Comparison of ENCODE assay signal across 20 cellular contexts in genomic region chr3:188404124-188404523, GRCh38.
DNase-seq lines count a peak whose midpoint lies in the region; ATAC-seq, FAIRE-seq and TF ChIP-seq lines count a peak whose summit lies in the region.
"Had no signal": no experiment of that assay in that cellular context is flagged by ENCODE, and none has a peak within 500 bp of the region (broad histone marks: within the 10 kb centered on the region; RNA-seq: fewer than 3 reads in every experiment).

No MANE protein-coding gene starts in this region.

- WGBS in HepG2 (ENCODE audit: low lambda C conversion rate): 95% methylated on average over 4 of the region's 4 CpGs
- 100% methylated on average over 4 of the region's 4 CpGs for WGBS in right lobe of liver (ENCODE audit: insufficient coverage, low coverage, low lambda C conversion rate, missing lambda C conversion rate)

- H4K20me1 ChIP-seq in HepG2 (ENCODE audit: insufficient read depth, low read length) (no peaks in the 10 kb centered on the region), Loucy (ENCODE audit: insufficient read depth, low read length, poor library complexity, severe bottlenecking) (no peaks in the 10 kb centered on the region)

- no peaks in the 10 kb centered on the region for H3F3A ChIP-seq in Loucy (ENCODE audit: low read depth)

- H3K9me3 ChIP-seq in HepG2 (ENCODE audit: low read length) (no peaks in the 10 kb centered on the region), right lobe of liver (no peaks in the 10 kb centered on the region), Loucy (ENCODE audit: insufficient read depth, low read depth, low read length) (no peaks in the 10 kb centered on the region)
- H3K9me3 ChIP-seq: MG63 had no signal

- intact Hi-C loops in HepG2 (cut with micrococcal nuclease; ENCODE audit: unreplicated experiment): no loop called here
- intact Hi-C loops in right lobe of liver (cut with DNase I): no loop called here
- intact Hi-C loops in activated B cell treated with CpG ODN at 0.5 μM for 24 hours (cut with micrococcal nuclease): loop anchor here (5.0 kb wide), 3 partner anchors 97 to 348 kb away; partner anchors contain the start of gene LPP

- H3K4me1 ChIP-seq in HepG2 (ENCODE audit: insufficient read depth, low read length): peaks cover 25% of the 10 kb centered on the region
- peaks cover 0 to 31% (median 12%) of the 10 kb centered on the region in 4 donors for H3K4me1 ChIP-seq in right lobe of liver
- peaks cover 13% of the 10 kb centered on the region for H3K4me1 ChIP-seq in Loucy (ENCODE audit: insufficient read depth, low read length, poor library complexity, severe bottlenecking)

- no peak for TF ChIP-seq POLR2A in HepG2 (IDR thresholded peaks at IDR 0.05; ENCODE audit: insufficient read depth in 1 of 2, low read depth in 2 of 2, low read length in 2 of 2)
- TF ChIP-seq POLR2A in right lobe of liver (IDR thresholded peaks at IDR 0.05): no peak

- TF ChIP-seq RAD21 in HepG2 (CRISPR knock-in tag; IDR thresholded peaks at IDR 0.05): no peak

- H3K27ac Mint-ChIP-seq in activated B cell treated with CpG ODN at 0.5 μM for 24 hours: peak overlapping the region; percentile 70

- H3K9ac ChIP-seq in HepG2 (ENCODE audit: insufficient read depth, low read depth, low read length) (no peak overlapping the region), Loucy (ENCODE audit: low read depth, low read length, poor library complexity, severe bottlenecking) (no peak overlapping the region)

- TF ChIP-seq CTCF in HepG2 (CRISPR knock-in tag; IDR thresholded peaks at IDR 0.05) (no peak), right lobe of liver (IDR thresholded peaks at IDR 0.05) (no peak), Loucy (conservative IDR thresholded peaks at IDR 0.05; ENCODE audit: low read length) (peak; percentile 42; the same call in 1 of the 2 replicates), activated B cell treated with CpG ODN at 0.5 μM for 24 hours (IDR thresholded peaks at IDR 0.05) (no peak), RWPE1 (conservative IDR thresholded peaks at IDR 0.05; ENCODE audit: low read depth) (no peak)

- H3K36me3 Mint-ChIP-seq in activated B cell treated with CpG ODN at 0.5 μM for 24 hours (ENCODE audit: low read depth): peaks cover 36% of the 10 kb centered on the region

- FAIRE-seq in HepG2 (lab: Jason Lieb, UNC): no peak
- FAIRE-seq: GM12892 had no signal

- TF ChIP-seq EP300 in HepG2 (IDR thresholded peaks at IDR 0.05; ENCODE audit: low read depth in 2 of 2, low read length in 2 of 2): no peak
- no peak for TF ChIP-seq EP300 in HepG2 (CRISPR knock-in tag; IDR thresholded peaks at IDR 0.05; ENCODE audit: borderline replicate concordance)

- no TSS peak for BruUV-seq in HepG2 (replicated peaks; lab: Mats Ljungman, UMichigan)

- H3K27ac ChIP-seq in HepG2 (ENCODE audit: extremely low read length, insufficient read depth, low read length) (no peak overlapping the region), right lobe of liver (no peak overlapping the region), RWPE1 (no peak overlapping the region)
- H3K27ac ChIP-seq: SK-N-MC had no signal

- H3K9me2 ChIP-seq in Loucy (replicated peaks; ENCODE audit: low read depth, low read length): no peaks in the 10 kb centered on the region

- CTCF ChIA-PET in HepG2 (lab: Yijun Ruan, JAX; ENCODE audit: low intra/inter-chr PET ratio, low total read pairs) (no interaction called here), activated B cell treated with CpG ODN at 0.5 μM for 24 hours (lab: Charles Lee) (interaction anchor here (1.0 to 8.1 kb wide), 4 partner anchors 16 to 664 kb away, joined by 3 to 41 read pairs (median 4); no protein-coding TSS in a partner anchor), RWPE1 (lab: Yijun Ruan, JAX) (interaction anchor here (0.6 to 0.7 kb wide), 2 partner anchors 553 to 663 kb away, joined by 3 to 4 read pairs; no protein-coding TSS in a partner anchor)

- H3K4me2 ChIP-seq in HepG2 (ENCODE audit: low read depth, low read length) (no peak overlapping the region), Loucy (ENCODE audit: low read depth, low read length, poor library complexity, severe bottlenecking) (no peak overlapping the region)

- peaks cover 4% of the 10 kb centered on the region for H3K9me3 Mint-ChIP-seq in activated B cell treated with CpG ODN at 0.5 μM for 24 hours

- H3K27me3 ChIP-seq in HepG2 (ENCODE audit: control insufficient read depth in 1 of 2, insufficient read depth in 2 of 2, low read length in 2 of 2) (no peaks in the 10 kb centered on the region), right lobe of liver (no peaks in the 10 kb centered on the region), Loucy (ENCODE audit: insufficient read depth, low read length, poor library complexity, severe bottlenecking) (no peaks in the 10 kb centered on the region)
- H3K27me3 ChIP-seq: MG63 had no signal

- POLR2A ChIA-PET in HepG2 (lab: Yijun Ruan, JAX) (no interaction called here), activated B cell treated with CpG ODN at 0.5 μM for 24 hours (lab: Charles Lee) (interaction anchor here (1.0 to 1.3 kb wide), 2 partner anchors 14 to 17 kb away, joined by 4 read pairs; no protein-coding TSS in a partner anchor), RWPE1 (lab: Yijun Ruan, JAX; ENCODE audit: low non-redundant PET) (no interaction called here)

- in situ Hi-C loops in HepG2 (cut with HindIII; ENCODE audit: extremely low pct_ligation_motif_present, low pct_unique_long_range_greater_than_20kb): loop anchor here (25.0 kb wide), 1 partner anchor 667 kb away; the partner anchor contains the start of gene BCL6

- peaks cover 8 to 22% of the 10 kb centered on the region in 2 experiments for H3K36me3 ChIP-seq in HepG2 (replicated peaks in 1 of 2; ENCODE audit: control insufficient read depth in 1 of 2, insufficient read depth in 2 of 2, low read length in 2 of 2)
- peaks cover 0 to 7% (median 0%) of the 10 kb centered on the region in 4 donors for H3K36me3 ChIP-seq in right lobe of liver
- H3K36me3 ChIP-seq in Loucy (ENCODE audit: insufficient read depth, low read length): peaks cover 18% of the 10 kb centered on the region; the same call in 1 of the 2 replicates

- no peak overlapping the region for H3K4me3 ChIP-seq in HepG2 (replicated peaks in 1 of 3; ENCODE audit: insufficient read depth in 1 of 3, low read depth in 2 of 3, low read length in 3 of 3)
- no peak overlapping the region for H3K4me3 ChIP-seq in right lobe of liver
- no peak overlapping the region for H3K4me3 ChIP-seq in Loucy (ENCODE audit: low read length, poor library complexity, severe bottlenecking)
- H3K4me3 ChIP-seq: MG63, SK-N-MC had no signal

- H2AFZ ChIP-seq in HepG2 (ENCODE audit: low read length): no peak overlapping the region
- no peak overlapping the region for H2AFZ ChIP-seq in Loucy (ENCODE audit: low read length)

- DNase-seq in HepG2 (ENCODE audit: low spot score): no peak
- DNase-seq in right lobe of liver: no peak
- DNase-seq in activated B cell treated with CpG ODN at 0.5 μM for 24 hours: no peak
- no peak for DNase-seq in RWPE1 (ENCODE audit: low spot score)
- DNase-seq in pons (ENCODE audit: low spot score): no peak
- no peak for DNase-seq in NCI-H2107 (lab: John Stamatoyannopoulos, UW)
- DNase-seq: ACHN; AML-193; COR-L47; GOT3; MG63; NCI-H1092 treated with DMSO at 0.1 percent for 48 hours; NCI-H2081 treated with DMSO at 0.1 percent for 48 hours; NCI-H226; NCI-H69; NK-92 treated with Interleukin-12 subunit alpha and Interleukin-12 subunit beta, amount 100 ng/mL, for 24 hours; PC-3 had no signal

- H3K27me3 Mint-ChIP-seq in activated B cell treated with CpG ODN at 0.5 μM for 24 hours: no peaks in the 10 kb centered on the region

- ATAC-seq in HepG2 (no peak), right lobe of liver (no peak), activated B cell treated with CpG ODN at 0.5 μM for 24 hours (ENCODE audit: low read depth) (no peak)
- ATAC-seq: PC-3 had no signal

- peaks cover 64% of the 10 kb centered on the region for H3K4me1 Mint-ChIP-seq in activated B cell treated with CpG ODN at 0.5 μM for 24 hours

- H3K79me2 ChIP-seq in HepG2 (ENCODE audit: insufficient read depth, low read length) (peaks cover 9% of the 10 kb centered on the region), Loucy (ENCODE audit: insufficient read depth, low read length) (no peaks in the 10 kb centered on the region)

- H3K4me3 Mint-ChIP-seq in activated B cell treated with CpG ODN at 0.5 μM for 24 hours: no peak overlapping the region

TF ChIP-seq in HepG2, 621 proteins besides CTCF, POLR2A, EP300 and RAD21 (continues in another document):
- TF ChIP-seq STAG1 (CRISPR knock-in tag; IDR thresholded peaks at IDR 0.05): 0 out of 2 replicates have a peak, but pooled peaks have one; percentile 18
